Comparison of ENCODE assay signal across 16 cellular contexts in genomic region chrX:115602729-115603389, GRCh38. TPM values are rescaled to one million over a fixed set of nuclear protein-coding genes. Genes with fewer than 3 reads are reported as not detected.
DNase-seq lines count a peak whose midpoint lies in the region; ATAC-seq and TF ChIP-seq lines count a peak whose summit lies in the region.
"Had no signal": no experiment of that assay in that cellular context is flagged by ENCODE, and none has a peak within 500 bp of the region (broad histone marks: within the 10 kb centered on the region; RNA-seq: fewer than 3 reads in every experiment).

No MANE protein-coding gene starts in this region.

- H3K9me3 Mint-ChIP-seq in HFFc6, result no peaks in the 10 kb centered on the region
- H3K9me3 Mint-ChIP-seq in progenitor cell of endocrine pancreas (ENCODE audit: low read depth), result no peaks in the 10 kb centered on the region
- H3K9me3 Mint-ChIP-seq: CD4-positive, alpha-beta T cell had no signal

- peak overlapping the region; percentile 64 for H3K4me3 Mint-ChIP-seq in HFFc6
- H3K4me3 Mint-ChIP-seq in progenitor cell of endocrine pancreas (ENCODE audit: low read depth), result no peak overlapping the region
- H3K4me3 Mint-ChIP-seq: CD4-positive, alpha-beta T cell; IgD-negative memory B cell had no signal

- no peaks in the 10 kb centered on the region for H3K9me3 ChIP-seq in RWPE2 (ENCODE audit: severe bottlenecking)
- no peaks in the 10 kb centered on the region for H3K9me3 ChIP-seq in subcutaneous abdominal adipose tissue (ENCODE audit: control insufficient read depth in 5 of 5, low read length in 5 of 5)

- H3K27me3 Mint-ChIP-seq in HFFc6 (ENCODE audit: insufficient read depth) (peaks cover 1% of the 10 kb centered on the region; the same call in 1 of the 2 replicates), progenitor cell of endocrine pancreas (no peaks in the 10 kb centered on the region)
- H3K27me3 Mint-ChIP-seq: CD4-positive, alpha-beta T cell had no signal

- no peaks in the 10 kb centered on the region for H3K27me3 ChIP-seq in RWPE2 (ENCODE audit: insufficient read depth, poor library complexity, severe bottlenecking)
- H3K27me3 ChIP-seq in subcutaneous abdominal adipose tissue (ENCODE audit: control insufficient read depth in 5 of 5, insufficient read depth in 4 of 5, low read length in 5 of 5), result peaks cover 0 to 6% (median 0%) of the 10 kb centered on the region in 5 donors

- peaks cover 24% of the 10 kb centered on the region for H3K4me1 ChIP-seq in RWPE2 (ENCODE audit: insufficient read depth, poor library complexity, severe bottlenecking)
- no peaks in the 10 kb centered on the region for H3K4me1 ChIP-seq in subcutaneous abdominal adipose tissue (ENCODE audit: control insufficient read depth in 5 of 5, insufficient read depth in 5 of 5, low read length in 5 of 5)

- peaks cover 33% of the 10 kb centered on the region for H3K36me3 ChIP-seq in RWPE2 (ENCODE audit: low read depth)
- peaks cover 0 to 4% (median 0%) of the 10 kb centered on the region in 5 donors for H3K36me3 ChIP-seq in subcutaneous abdominal adipose tissue (ENCODE audit: control insufficient read depth in 5 of 5, insufficient read depth in 5 of 5, low read length in 5 of 5)

- H3K4me3 ChIP-seq in RWPE2 (ENCODE audit: severe bottlenecking) (no peak overlapping the region), subcutaneous abdominal adipose tissue (ENCODE audit: low read depth in 1 of 5, low read length in 5 of 5) (no peak overlapping the region)

- ATAC-seq in RWPE2 (ENCODE audit: low read depth) (peak; percentile 55), esophagus mucosa (peak; percentile 79)

- H3K27ac Mint-ChIP-seq in HFFc6 (peak overlapping the region; percentile 77), progenitor cell of endocrine pancreas (no peak overlapping the region)
- H3K27ac Mint-ChIP-seq: CD4-positive, alpha-beta T cell; IgD-negative memory B cell had no signal

- H3K4me1 Mint-ChIP-seq in HFFc6 (ENCODE audit: low read depth), result peaks cover 77% of the 10 kb centered on the region
- peaks cover 2% of the 10 kb centered on the region for H3K4me1 Mint-ChIP-seq in progenitor cell of endocrine pancreas (ENCODE audit: low read depth)
- H3K4me1 Mint-ChIP-seq: IgD-negative memory B cell had no signal

- peak overlapping the region; percentile 13 for H3K27ac ChIP-seq in RWPE2 (ENCODE audit: poor library complexity, severe bottlenecking)
- peak overlapping the region; percentile 47 for H3K27ac ChIP-seq in subcutaneous abdominal adipose tissue (ENCODE audit: low read depth, low read length)

- DNase-seq in HFFc6 (no peak), RWPE2 (ENCODE audit: low spot score) (no peak), progenitor cell of endocrine pancreas (ENCODE audit: low spot score, unreplicated experiment) (no peak), 8988T (no peak), NOMO-1 (lab: John Stamatoyannopoulos, UW; ENCODE audit: unreplicated experiment in 2 of 2) (no peak), DMS153 treated with DMSO at 0.1 percent for 48 hours (lab: John Stamatoyannopoulos, UW; ENCODE audit: unreplicated experiment) (no peak)
- DNase-seq: activated gamma-delta T cell treated with Interleukin-2 at 50 U/mL for 16 hours; CD4-positive, alpha-beta T cell; erythroblast; NCI-H1436; NCI-H526; stimulated activated CD4-positive, alpha-beta T cell treated with anti-CD3 and anti-CD28 coated beads, Interleukin-4, amount 100 ng/mL, for 24 hours; stimulated activated naive CD4-positive, alpha-beta T cell treated with Interleukin-2 at 50 U/mL for 16 hours had no signal

- H3K9ac ChIP-seq in subcutaneous abdominal adipose tissue (ENCODE audit: low read length in 5 of 5), result no peak overlapping the region

- H3K36me3 Mint-ChIP-seq in HFFc6 (ENCODE audit: low read depth) (no peaks in the 10 kb centered on the region; the same call in 1 of the 2 replicates), progenitor cell of endocrine pancreas (ENCODE audit: insufficient read depth) (peaks cover 6% of the 10 kb centered on the region)

- TF ChIP-seq CTCF in HFFc6 (IDR thresholded peaks at IDR 0.05) (no peak), RWPE2 (IDR thresholded peaks at IDR 0.05; ENCODE audit: poor library complexity, severe bottlenecking) (no peak), progenitor cell of endocrine pancreas (IDR thresholded peaks at IDR 0.05; ENCODE audit: unreplicated experiment) (no peak)

RNA-seq across cellular contexts. Expression of gene PLS3, which starts 41.9 kb away (rescaled TPM):
- 100 to 1,000 TPM; 206 to 281 (median 254) TPM for total RNA-seq in HFFc6 (2021; fragmentation: NEBNext Ultra II Directional; extraction: Animal tissue kit (Norgen Biotek cat#: 25700))
- 145 TPM for total RNA-seq in esophagus mucosa
- 98.7 and 106 TPM in 2 replicates for total RNA-seq in progenitor cell of endocrine pancreas
